In genomic region chr1:101520302-101520701, GRCh38 we compare ENCODE assay signal across 8 cellular contexts.
A peak's percentile ranks its signal among the peaks of the same experiment; 100 is the strongest.
DNase-seq lines count a peak whose midpoint lies in the region; ATAC-seq and TF ChIP-seq lines count a peak whose summit lies in the region.

No MANE protein-coding gene starts in this region.

- H3K4me3 Mint-ChIP-seq in activated naive CD4-positive, alpha-beta T cell treated with anti-CD3 and anti-CD28 coated beads for 36 hours, result no peak overlapping the region

- no peak overlapping the region for H3K27ac Mint-ChIP-seq in activated naive CD4-positive, alpha-beta T cell treated with anti-CD3 and anti-CD28 coated beads for 36 hours

- no peak overlapping the region for H3K27ac ChIP-seq in lower lobe of right lung

- DNase-seq in activated naive CD4-positive, alpha-beta T cell treated with anti-CD3 and anti-CD28 coated beads for 36 hours, result peak; percentile 28
- DNase-seq in activated naive CD4-positive, alpha-beta T cell treated with anti-CD3 and anti-CD28 coated beads, Interleukin-2, amount 50 U/mL, for 16 hours, result no peak
- DNase-seq in NCI-H748 treated with DMSO at 0.1 percent for 48 hours (lab: John Stamatoyannopoulos, UW), result peak; percentile 48
- DNase-seq in cerebellar cortex (ENCODE audit: low spot score), result peak; percentile 62
- DNase-seq in lower lobe of right lung, result no peak
- no peak for DNase-seq in posterior vena cava (ENCODE audit: low spot score)

- H3K27me3 ChIP-seq in lower lobe of right lung (ENCODE audit: low read depth), result no peaks in the 10 kb centered on the region

- CTCF ChIA-PET in activated naive CD4-positive, alpha-beta T cell treated with anti-CD3 and anti-CD28 coated beads for 36 hours (lab: Charles Lee), result interaction anchor here (0.7 to 3.8 kb wide), 19 partner anchors 8 to 1941 kb away, joined by 3 to 18 read pairs (median 4); no protein-coding TSS in a partner anchor

- no peak overlapping the region for H3K4me3 ChIP-seq in lower lobe of right lung

- TF ChIP-seq CTCF in lower lobe of right lung (IDR thresholded peaks at IDR 0.05), result peak; percentile 68

- ATAC-seq in GM19468 (IDR thresholded peaks at IDR 0.05; ENCODE audit: extremely low read depth, unreplicated experiment) (peak; percentile 67), HG03442 (IDR thresholded peaks at IDR 0.05; ENCODE audit: unreplicated experiment) (peak; percentile 87), lower lobe of right lung (peak; percentile 69 to 75)

- H3K36me3 Mint-ChIP-seq in activated naive CD4-positive, alpha-beta T cell treated with anti-CD3 and anti-CD28 coated beads for 36 hours (ENCODE audit: low read depth), result no peaks in the 10 kb centered on the region

- peaks cover 2% of the 10 kb centered on the region for H3K4me1 Mint-ChIP-seq in activated naive CD4-positive, alpha-beta T cell treated with anti-CD3 and anti-CD28 coated beads for 36 hours (ENCODE audit: low read depth)

- no peaks in the 10 kb centered on the region for H3K27me3 Mint-ChIP-seq in activated naive CD4-positive, alpha-beta T cell treated with anti-CD3 and anti-CD28 coated beads for 36 hours (ENCODE audit: low read depth)

- H3K4me1 ChIP-seq in lower lobe of right lung, result no peaks in the 10 kb centered on the region

- intact Hi-C loops in activated naive CD4-positive, alpha-beta T cell treated with anti-CD3 and anti-CD28 coated beads for 36 hours (cut with micrococcal nuclease), result loop anchor here (1.0 to 5.0 kb wide), 5 partner anchors 47 to 1997 kb away; no protein-coding TSS in a partner anchor
- intact Hi-C loops in lower lobe of right lung (cut with DNase I), result no loop called here
- intact Hi-C loops in posterior vena cava (cut with DNase I), result no loop called here

- H3K36me3 ChIP-seq in lower lobe of right lung, result no peaks in the 10 kb centered on the region

- peaks cover 12% of the 10 kb centered on the region for H3K9me3 Mint-ChIP-seq in activated naive CD4-positive, alpha-beta T cell treated with anti-CD3 and anti-CD28 coated beads for 36 hours

- no peaks in the 10 kb centered on the region for H3K9me3 ChIP-seq in lower lobe of right lung

Comparison
In these comparisons a context has a peak if more than half of its experiments do, and no peak if none do; other contexts are left out.
1. DNase-seq: peak in activated naive CD4-positive, alpha-beta T cell treated with anti-CD3 and anti-CD28 coated beads for 36 hours (single experiment), NCI-H748 treated with DMSO at 0.1 percent for 48 hours (single experiment) and cerebellar cortex (single experiment); none in activated naive CD4-positive, alpha-beta T cell treated with anti-CD3 and anti-CD28 coated beads, Interleukin-2, amount 50 U/mL, for 16 hours (single experiment), lower lobe of right lung (single experiment) and posterior vena cava (single experiment).
2. Peak in every context shown above with its lines, with median percentiles within 50 percentile points of each other: ATAC-seq.